In genomic region chr7:48454750-48455192, GRCh38 we compare ENCODE assay signal across 14 cellular contexts.
"Had no signal": no experiment of that assay in that cellular context is flagged by ENCODE, and none has a peak within 500 bp of the region (broad histone marks: within the 10 kb centered on the region; RNA-seq: fewer than 3 reads in every experiment).

No MANE protein-coding gene starts in this region.

- H3K79me2 ChIP-seq: parathyroid adenoma had no signal

- H3K4me1 Mint-ChIP-seq: activated naive CD8-positive, alpha-beta T cell treated with anti-CD3 and anti-CD28 coated beads for 36 hours had no signal

- H3K36me3 ChIP-seq: neural progenitor cell, thyroid gland, vagina had no signal

- ATAC-seq: activated CD4-positive, CD25-positive, alpha-beta regulatory T cell treated with anti-CD3 and anti-CD28 coated beads, Interleukin-2, amount 50 U/mL, for 24 hours; esophagus mucosa had no signal

- H3K4me3 Mint-ChIP-seq: activated naive CD8-positive, alpha-beta T cell treated with anti-CD3 and anti-CD28 coated beads for 36 hours; neural progenitor cell; T-helper 2 cell treated with Interferon-gamma antibody and Interleukin-4, amounts not matched to agents 5 μg/mL and 100 μg/mL, for 36 hours had no signal

- H3K36me3 Mint-ChIP-seq: activated naive CD8-positive, alpha-beta T cell treated with anti-CD3 and anti-CD28 coated beads for 36 hours; neural progenitor cell had no signal

- H3K4me3 ChIP-seq: neural progenitor cell, skin epidermis, thyroid gland, vagina had no signal

- H3K27me3 ChIP-seq: neural progenitor cell, thyroid gland, vagina had no signal

- H3K9ac ChIP-seq: neural progenitor cell, parathyroid adenoma had no signal

- H2AFZ ChIP-seq: parathyroid adenoma had no signal

- H3K4me1 ChIP-seq: neural progenitor cell, parathyroid adenoma, thyroid gland, vagina had no signal

- H3K4me2 ChIP-seq: neural progenitor cell had no signal

- H3K27ac Mint-ChIP-seq: activated naive CD8-positive, alpha-beta T cell treated with anti-CD3 and anti-CD28 coated beads for 36 hours; neural progenitor cell; T-helper 2 cell treated with Interferon-gamma antibody and Interleukin-4, amounts not matched to agents 5 μg/mL and 100 μg/mL, for 36 hours had no signal

- DNase-seq: activated CD4-positive, alpha-beta T cell treated with anti-CD3 and anti-CD28 coated beads, Interleukin-2, amount 50 U/mL, for 4 hours; activated gamma-delta T cell; activated naive CD8-positive, alpha-beta T cell treated with anti-CD3 and anti-CD28 coated beads for 36 hours; activated T-cell treated with anti-CD3 and anti-CD28 coated beads, Interleukin-2, amount 50 U/mL, for 48 hours; hypothalamus; retina; thyroid gland had no signal

- H3K9me3 Mint-ChIP-seq: activated naive CD8-positive, alpha-beta T cell treated with anti-CD3 and anti-CD28 coated beads for 36 hours; neural progenitor cell; T-helper 2 cell treated with Interferon-gamma antibody and Interleukin-4, amounts not matched to agents 5 μg/mL and 100 μg/mL, for 36 hours had no signal

- H3K27ac ChIP-seq: neural progenitor cell, parathyroid adenoma, skin epidermis, thyroid gland, vagina had no signal

- H3K27me3 Mint-ChIP-seq: activated naive CD8-positive, alpha-beta T cell treated with anti-CD3 and anti-CD28 coated beads for 36 hours had no signal

- H3K9me3 ChIP-seq: thyroid gland, vagina had no signal
